In the genomic region with DNA sequence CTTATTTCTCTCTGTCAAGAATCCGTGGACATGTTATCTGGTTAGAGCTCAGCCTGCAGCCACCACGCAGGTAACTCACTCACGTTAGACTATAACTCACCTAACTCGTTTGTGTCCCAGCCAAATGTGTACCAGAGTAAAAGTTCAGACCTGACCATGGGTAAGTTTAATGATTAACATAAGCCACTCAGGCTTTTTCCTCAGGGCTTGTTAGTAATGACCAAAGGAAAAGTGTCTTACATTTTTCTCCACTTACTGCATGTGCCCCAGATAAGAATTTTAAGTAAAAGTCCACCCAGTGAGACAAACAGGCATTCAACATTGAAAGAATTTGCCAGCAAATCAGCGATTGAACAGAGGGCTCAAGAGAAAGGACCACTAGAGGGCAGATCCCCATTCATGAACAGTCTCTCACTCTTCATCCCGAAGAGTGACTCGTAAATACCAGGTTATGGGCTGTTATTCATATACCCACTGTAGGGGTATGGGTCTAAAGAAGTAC, we compare ENCODE assay signal across 10 cellular contexts. TPM values are rescaled to one million over a fixed set of nuclear protein-coding genes. Genes with fewer than 3 reads are reported as not detected.
DNase-seq lines count a peak whose midpoint lies in the region; ATAC-seq and TF ChIP-seq lines count a peak whose summit lies in the region.
"Had no signal": no experiment of that assay in that cellular context is flagged by ENCODE, and none has a peak within 500 bp of the region (broad histone marks: within the 10 kb centered on the region; RNA-seq: fewer than 3 reads in every experiment).

A gene with protein sequence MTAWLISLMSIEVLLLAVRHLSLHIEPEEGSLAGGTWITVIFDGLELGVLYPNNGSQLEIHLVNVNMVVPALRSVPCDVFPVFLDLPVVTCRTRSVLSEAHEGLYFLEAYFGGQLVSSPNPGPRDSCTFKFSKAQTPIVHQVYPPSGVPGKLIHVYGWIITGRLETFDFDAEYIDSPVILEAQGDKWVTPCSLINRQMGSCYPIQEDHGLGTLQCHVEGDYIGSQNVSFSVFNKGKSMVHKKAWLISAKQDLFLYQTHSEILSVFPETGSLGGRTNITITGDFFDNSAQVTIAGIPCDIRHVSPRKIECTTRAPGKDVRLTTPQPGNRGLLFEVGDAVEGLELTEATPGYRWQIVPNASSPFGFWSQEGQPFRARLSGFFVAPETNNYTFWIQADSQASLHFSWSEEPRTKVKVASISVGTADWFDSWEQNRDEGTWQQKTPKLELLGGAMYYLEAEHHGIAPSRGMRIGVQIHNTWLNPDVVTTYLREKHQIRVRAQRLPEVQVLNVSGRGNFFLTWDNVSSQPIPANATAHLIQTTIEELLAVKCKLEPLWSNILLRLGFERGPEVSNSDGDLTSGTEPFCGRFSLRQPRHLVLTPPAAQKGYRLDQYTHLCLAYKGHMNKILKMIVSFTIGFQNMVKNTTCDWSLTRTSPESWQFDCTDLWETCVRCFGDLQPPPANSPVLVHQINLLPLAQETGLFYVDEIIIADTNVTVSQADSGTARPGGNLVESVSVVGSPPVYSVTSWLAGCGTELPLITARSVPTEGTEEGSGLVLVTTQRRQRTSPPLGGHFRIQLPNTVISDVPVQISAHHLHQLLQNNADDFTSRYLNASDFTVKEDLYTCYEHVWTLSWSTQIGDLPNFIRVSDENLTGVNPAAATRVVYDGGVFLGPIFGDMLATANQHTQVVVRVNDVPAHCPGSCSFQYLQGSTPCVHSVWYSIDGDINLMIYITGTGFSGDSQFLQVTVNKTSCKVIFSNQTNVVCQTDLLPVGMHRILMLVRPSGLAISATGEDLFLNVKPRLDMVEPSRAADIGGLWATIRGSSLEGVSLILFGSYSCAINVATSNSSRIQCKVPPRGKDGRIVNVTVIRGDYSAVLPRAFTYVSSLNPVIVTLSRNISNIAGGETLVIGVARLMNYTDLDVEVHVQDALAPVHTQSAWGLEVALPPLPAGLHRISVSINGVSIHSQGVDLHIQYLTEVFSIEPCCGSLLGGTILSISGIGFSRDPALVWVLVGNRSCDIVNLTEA (N-terminal part only) (minus strand): TSS at position 116 of the 502 bp plus-strand sequence. CDS start 2,680 bp downstream, outside the sequence.

- POLR2A ChIA-PET in A673 (lab: Charles Lee; ENCODE audit: low non-redundant PET), result no interaction called here
- POLR2A ChIA-PET in RWPE1 (lab: Yijun Ruan, JAX; ENCODE audit: low non-redundant PET), result no interaction called here

- no TSS peak for BruUV-seq in A673 (replicated peaks; lab: Mats Ljungman, UMichigan)

- H3K27me3 ChIP-seq in A673 (replicated peaks; ENCODE audit: insufficient read depth, low read depth, low read length, poor library complexity), result no peaks in the 10 kb centered on the region
- H3K27me3 ChIP-seq: sigmoid colon had no signal

- intact Hi-C loops in A673 (cut with micrococcal nuclease; ENCODE audit: unreplicated experiment), result no loop called here

- H3K9me3 ChIP-seq in A673 (ENCODE audit: low read depth, low read length, poor library complexity, severe bottlenecking), result no peaks in the 10 kb centered on the region
- H3K9me3 ChIP-seq: sigmoid colon had no signal

- CTCF ChIA-PET in A673 (lab: Charles Lee) (no interaction called here), RWPE1 (lab: Yijun Ruan, JAX) (interaction anchor here (0.6 kb wide), 1 partner anchor 49 kb away, joined by 3 read pairs; no protein-coding TSS in a partner anchor)

- H3K36me3 ChIP-seq in A673 (ENCODE audit: insufficient read depth, low read length, poor library complexity, severe bottlenecking), result no peaks in the 10 kb centered on the region
- H3K36me3 ChIP-seq: sigmoid colon had no signal

- peak; percentile 53 for DNase-seq in A673 (ENCODE audit: low spot score)
- peak; percentile 12 for DNase-seq in RWPE1 (ENCODE audit: low spot score)
- DNase-seq in iPS-NIHi7 (ENCODE audit: extremely low spot score), result peak; percentile 58
- DNase-seq in AML-193 (lab: John Stamatoyannopoulos, UW), result no peak
- no peak for DNase-seq in NCI-H446 treated with DMSO at 0.1 percent for 48 hours (lab: John Stamatoyannopoulos, UW)
- DNase-seq in KG1 (lab: John Stamatoyannopoulos, UW), result no peak
- DNase-seq: activated naive CD8-positive, alpha-beta T cell treated with anti-CD3 and anti-CD28 coated beads, Interleukin-2, amount 10 ng/mL, durations not matched to agents 7 days and 5 days; sigmoid colon had no signal

- H3K4me3 ChIP-seq in A673 (ENCODE audit: low read depth, low read length, poor library complexity, severe bottlenecking), result no peak within 1 kb of the TSS
- H3K4me3 ChIP-seq: sigmoid colon had no signal

- H3K4me1 ChIP-seq in A673 (ENCODE audit: insufficient read depth, low read length, poor library complexity, severe bottlenecking), result peaks cover 7% of the 10 kb centered on the region
- H3K4me1 ChIP-seq: sigmoid colon had no signal

- H3K27ac ChIP-seq in A673 (ENCODE audit: low read depth, low read length, poor library complexity, severe bottlenecking) (peak within 1 kb of the TSS; percentile 2), RWPE1 (no peak within 1 kb of the TSS)
- H3K27ac ChIP-seq: sigmoid colon had no signal

- TF ChIP-seq CTCF in A673 (conservative IDR thresholded peaks at IDR 0.05; ENCODE audit: low read depth, low read length) (peak; percentile 65), RWPE1 (conservative IDR thresholded peaks at IDR 0.05; ENCODE audit: low read depth) (no peak)

- ATAC-seq in GM18907 (IDR thresholded peaks at IDR 0.05; ENCODE audit: unreplicated experiment), result peak; percentile 52
- ATAC-seq in HG03135 (IDR thresholded peaks at IDR 0.05; ENCODE audit: unreplicated experiment), result no peak

RNA-seq across cellular contexts. Expression of the gene that starts here (rescaled TPM):
- 0.31 and 0.43 TPM in 2 replicates for total RNA-seq in A673 (2021)
- total RNA-seq: activated naive CD8-positive, alpha-beta T cell treated with anti-CD3 and anti-CD28 coated beads, Interleukin-2, amount 10 ng/mL, durations not matched to agents 7 days and 5 days had no signal

Comparison
In these comparisons a context has a peak if more than half of its experiments do, and no peak if none do; other contexts are left out.
1. Peak in DNase-seq and H3K27ac ChIP-seq in A673; RNA of the gene not detected or under 1 TPM.
2. DNase-seq: peak in RWPE1 (single experiment) and iPS-NIHi7 (single experiment); none in AML-193 (0 of 2), NCI-H446 treated with DMSO at 0.1 percent for 48 hours (single experiment) and KG1 (single experiment).